9 cellular contexts compared by ENCODE assay signal in genomic region chr6:41306187-41306854, GRCh38. TPM values are rescaled to one million over a fixed set of nuclear protein-coding genes. Genes with fewer than 3 reads are reported as not detected.
DNase-seq lines count a peak whose midpoint lies in the region; ATAC-seq and TF ChIP-seq lines count a peak whose summit lies in the region.
"Had no signal": no experiment of that assay in that cellular context is flagged by ENCODE, and none has a peak within 500 bp of the region (broad histone marks: within the 10 kb centered on the region; RNA-seq: fewer than 3 reads in every experiment).

No MANE protein-coding gene starts in this region.

- no peak overlapping the region for H3K9ac ChIP-seq in MM.1S (ENCODE audit: low read length)

- H3K9me3 ChIP-seq in MM.1S (replicated peaks; ENCODE audit: insufficient read depth, low read length) = no peaks in the 10 kb centered on the region

- peak overlapping the region; percentile 16; the same call in 1 of the 2 replicates for H3K4me2 ChIP-seq in MM.1S (ENCODE audit: low read depth, low read length)

- no peak overlapping the region for H3K27ac ChIP-seq in MM.1S (ENCODE audit: low read length)

- TF ChIP-seq CTCF in MM.1S (IDR thresholded peaks at IDR 0.05; ENCODE audit: low read length) = peak; percentile 55

- no peaks in the 10 kb centered on the region for H3K79me2 ChIP-seq in MM.1S (ENCODE audit: low read length)

- no peak overlapping the region for H2AFZ ChIP-seq in MM.1S (ENCODE audit: low read length)

- H3K36me3 ChIP-seq in MM.1S (replicated peaks; ENCODE audit: insufficient read depth, low read length) = no peaks in the 10 kb centered on the region

- H3K9me2 ChIP-seq in MM.1S (replicated peaks; ENCODE audit: insufficient read depth, low read length) = no peaks in the 10 kb centered on the region

- no peaks in the 10 kb centered on the region for H4K20me1 ChIP-seq in MM.1S (ENCODE audit: insufficient read depth, low read length)

- H3K4me1 ChIP-seq in MM.1S (ENCODE audit: low read length) = no peaks in the 10 kb centered on the region

- H3F3A ChIP-seq in MM.1S (ENCODE audit: insufficient read depth, low read length) = no peaks in the 10 kb centered on the region

- no peaks in the 10 kb centered on the region for H3K27me3 ChIP-seq in MM.1S (replicated peaks; ENCODE audit: insufficient read depth, low read length)

- DNase-seq in activated gamma-delta T cell treated with Interleukin-2 at 50 U/mL for 16 hours = peak; percentile 41
- DNase-seq in activated gamma-delta T cell (lab: John Stamatoyannopoulos, UW) = no peak
- peak; percentile 56 for DNase-seq in MM.1S
- DNase-seq in SK-N-DZ (ENCODE audit: low spot score) = peak; percentile 53
- DNase-seq in cerebellar cortex (ENCODE audit: low spot score) = peak; percentile 69
- DNase-seq in medulla oblongata (ENCODE audit: extremely low spot score) = peak; percentile 54

- ATAC-seq in GM18873 (IDR thresholded peaks at IDR 0.05; ENCODE audit: low FRiP score, unreplicated experiment) = no peak
- no peak for ATAC-seq in HG02623 (IDR thresholded peaks at IDR 0.05; ENCODE audit: unreplicated experiment)

- H3K4me3 ChIP-seq in MM.1S (ENCODE audit: low read length) = no peak overlapping the region

RNA-seq across cellular contexts. Expression of gene TREM1, which starts 19.8 kb away (rescaled TPM):
- polyA plus RNA-seq in SK-N-DZ (2014; cell fraction: cytosol; rRNA removed) = not detected in 2 replicates
- polyA plus RNA-seq in SK-N-DZ (2014; cell fraction: nucleus; rRNA removed) = not detected in 2 replicates

RNA-seq across cellular contexts. Expression of gene NCR2, which starts 29.1 kb away (rescaled TPM):
- polyA plus RNA-seq in SK-N-DZ (2014; cell fraction: cytosol; rRNA removed) = not detected in 2 replicates
- not detected in 2 replicates for polyA plus RNA-seq in SK-N-DZ (2014; cell fraction: nucleus; rRNA removed)
- polyA plus RNA-seq: thymus had no signal
